ENCODE assay signal across 21 cellular contexts in the genomic region with DNA sequence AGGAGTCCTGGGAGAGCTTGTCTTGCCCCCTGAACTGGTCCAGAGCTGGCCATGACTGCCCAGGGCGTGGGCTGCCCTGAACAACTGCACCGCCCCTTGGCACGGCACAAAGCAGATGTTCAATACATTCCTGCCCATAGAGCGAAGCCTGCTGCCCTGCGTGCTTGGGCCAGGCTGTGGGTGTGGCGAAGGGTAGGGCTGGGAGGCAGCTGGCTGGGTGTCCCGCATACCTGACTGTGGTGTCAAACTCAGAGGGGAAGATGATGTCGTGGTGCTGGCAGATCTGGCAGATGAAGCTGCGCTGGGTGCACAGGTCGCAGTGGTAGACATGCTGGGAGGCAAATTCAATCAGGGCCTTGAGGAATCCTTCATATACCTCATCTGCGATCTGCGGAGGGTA.
A peak's percentile ranks its signal among the peaks of the same experiment; 100 is the strongest.
DNase-seq lines count a peak whose midpoint lies in the region; ATAC-seq, FAIRE-seq and TF ChIP-seq lines count a peak whose summit lies in the region.
"Had no signal": no experiment of that assay in that cellular context is flagged by ENCODE, and none has a peak within 500 bp of the region (broad histone marks: within the 10 kb centered on the region; RNA-seq: fewer than 3 reads in every experiment).

No MANE protein-coding gene starts in this region.

- no peaks in the 10 kb centered on the region for H3K27me3 ChIP-seq in PC-3 (ENCODE audit: low read length)
- peaks cover 0 to 36% (median 0%) of the 10 kb centered on the region in 4 donors for H3K27me3 ChIP-seq in esophagus squamous epithelium
- H3K27me3 ChIP-seq: SJSA1 had no signal

- POLR2A ChIA-PET in PC-3 (lab: Charles Lee; ENCODE audit: unreplicated experiment): interaction anchor here (0.6 kb wide), 1 partner anchor 566 kb away, joined by 5 read pairs; no protein-coding TSS in a partner anchor

- H3K27ac ChIP-seq in PC-3 (ENCODE audit: low read length): no peak overlapping the region
- H3K27ac ChIP-seq in esophagus squamous epithelium: peak overlapping the region; percentile 46 to 83 (median 72)
- H3K27ac ChIP-seq: prostate gland, SJSA1, tibial nerve had no signal

- no peaks in the 10 kb centered on the region for H3K9me2 ChIP-seq in PC-3 (replicated peaks; ENCODE audit: low read length)

- no peak overlapping the region for H3K4me2 ChIP-seq in PC-3 (ENCODE audit: low read length)

- CTCF ChIA-PET in PC-3 (lab: Charles Lee): no interaction called here

- TF ChIP-seq CTCF in GM13976 (IDR thresholded peaks at IDR 0.05; ENCODE audit: borderline replicate concordance, control extremely low read depth, extremely low read depth, insufficient read depth, missing control alignments): no peak
- TF ChIP-seq CTCF in PC-3 (conservative IDR thresholded peaks at IDR 0.05; ENCODE audit: low read depth, low read length): no peak
- peak in 1 of 6 experiments; percentile 28 for TF ChIP-seq CTCF in esophagus squamous epithelium (IDR thresholded peaks at IDR 0.05)

- ATAC-seq in PC-3 (peak; percentile 84), sciatic nerve (no peak), GM19467 (IDR thresholded peaks at IDR 0.05; ENCODE audit: unreplicated experiment) (no peak)
- ATAC-seq: natural killer cell; stimulated activated memory B cell treated with anti-CD40 and anti-IgM and Interleukin-4, amounts not matched to agents 10 μg/mL and 1 μg/mL and 100 μg/mL, for 72 hours; WTC11 had no signal

- H3F3A ChIP-seq in PC-3 (ENCODE audit: low read length, unreplicated experiment): no peaks in the 10 kb centered on the region

- no peaks in the 10 kb centered on the region for H4K20me1 ChIP-seq in PC-3 (ENCODE audit: low read length)

- peak; percentile 10 for DNase-seq in GM13976 (ENCODE audit: low spot score)
- peak; percentile 43 for DNase-seq in PC-3
- DNase-seq in esophagus squamous epithelium (lab: John Stamatoyannopoulos, UW): no peak
- DNase-seq in sciatic nerve (ENCODE audit: low spot score): peak; percentile 44
- DNase-seq in frontal cortex (ENCODE audit: low spot score in 2 of 2): no peak
- DNase-seq in AG20443 (ENCODE audit: low spot score): no peak
- no peak for DNase-seq in stimulated activated naive CD4-positive, alpha-beta T cell treated with Interleukin-2 at 50 U/mL for 16 hours (lab: John Stamatoyannopoulos, UW)
- DNase-seq: CD4-positive, alpha-beta T cell; dermis blood vessel endothelial cell; DND-41; natural killer cell; NCI-H1417; NCI-H2171; NCI-H69 had no signal

- 56 to 65% methylated on average over 4 to 7 of the region's 12 CpGs for WGBS in esophagus squamous epithelium, 2 donors

- H2AFZ ChIP-seq in PC-3 (ENCODE audit: low read length): no peak overlapping the region

- no peak for FAIRE-seq in frontal cortex (lab: Jason Lieb, UNC)

- H3K36me3 ChIP-seq in PC-3 (ENCODE audit: low read depth, low read length) (no peaks in the 10 kb centered on the region), esophagus squamous epithelium (peaks cover 5 to 71% (median 14%) of the 10 kb centered on the region in 3 donors)
- H3K36me3 ChIP-seq: prostate gland had no signal

- H3K4me3 ChIP-seq in PC-3 (ENCODE audit: low read length): no peak overlapping the region
- H3K4me3 ChIP-seq in esophagus squamous epithelium: peak overlapping the region in 1 of 4 donors; percentile 11
- H3K4me3 ChIP-seq: lung, prostate gland, SJSA1, tibial nerve had no signal

- TF ChIP-seq POLR2A in esophagus squamous epithelium (IDR thresholded peaks at IDR 0.05): no peak

- no peaks in the 10 kb centered on the region for H3K79me2 ChIP-seq in PC-3 (ENCODE audit: low read length)

- in situ Hi-C loops in GM13976 (cut with MboI; ENCODE audit: low sequenced_read_pairs, unreplicated experiment): loop anchor here (25.0 kb wide), 1 partner anchor 151 kb away; no protein-coding TSS in a partner anchor

- H3K9ac ChIP-seq in PC-3 (ENCODE audit: low read length): no peak overlapping the region

- no peaks in the 10 kb centered on the region for H3K4me1 ChIP-seq in PC-3 (ENCODE audit: insufficient read depth, low read length)
- H3K4me1 ChIP-seq in esophagus squamous epithelium: peaks cover 12 to 38% (median 14%) of the 10 kb centered on the region in 3 donors
- H3K4me1 ChIP-seq: prostate gland, SJSA1 had no signal

- intact Hi-C loops in PC-3 (cut with micrococcal nuclease) (no loop called here), esophagus squamous epithelium (cut with DNase I) (no loop called here), sciatic nerve (cut with DNase I) (no loop called here)

- H3K9me3 ChIP-seq in PC-3 (ENCODE audit: low read length): no peaks in the 10 kb centered on the region
- H3K9me3 ChIP-seq in esophagus squamous epithelium: no peaks in the 10 kb centered on the region
- H3K9me3 ChIP-seq: prostate gland, SJSA1, tibial nerve had no signal

- no TSS peak for BruUV-seq in PC-3 (replicated peaks; lab: Mats Ljungman, UMichigan)

Comparison
In these comparisons a context has a peak if more than half of its experiments do, and no peak if none do; other contexts are left out.
1. DNase-seq: peak in GM13976 (single experiment), PC-3 (single experiment) and sciatic nerve (single experiment); none in esophagus squamous epithelium (single experiment), frontal cortex (0 of 2), AG20443 (single experiment) and stimulated activated naive CD4-positive, alpha-beta T cell treated with Interleukin-2 at 50 U/mL for 16 hours (single experiment).